Comparison of ENCODE assay signal across 12 cellular contexts in the genomic region with DNA sequence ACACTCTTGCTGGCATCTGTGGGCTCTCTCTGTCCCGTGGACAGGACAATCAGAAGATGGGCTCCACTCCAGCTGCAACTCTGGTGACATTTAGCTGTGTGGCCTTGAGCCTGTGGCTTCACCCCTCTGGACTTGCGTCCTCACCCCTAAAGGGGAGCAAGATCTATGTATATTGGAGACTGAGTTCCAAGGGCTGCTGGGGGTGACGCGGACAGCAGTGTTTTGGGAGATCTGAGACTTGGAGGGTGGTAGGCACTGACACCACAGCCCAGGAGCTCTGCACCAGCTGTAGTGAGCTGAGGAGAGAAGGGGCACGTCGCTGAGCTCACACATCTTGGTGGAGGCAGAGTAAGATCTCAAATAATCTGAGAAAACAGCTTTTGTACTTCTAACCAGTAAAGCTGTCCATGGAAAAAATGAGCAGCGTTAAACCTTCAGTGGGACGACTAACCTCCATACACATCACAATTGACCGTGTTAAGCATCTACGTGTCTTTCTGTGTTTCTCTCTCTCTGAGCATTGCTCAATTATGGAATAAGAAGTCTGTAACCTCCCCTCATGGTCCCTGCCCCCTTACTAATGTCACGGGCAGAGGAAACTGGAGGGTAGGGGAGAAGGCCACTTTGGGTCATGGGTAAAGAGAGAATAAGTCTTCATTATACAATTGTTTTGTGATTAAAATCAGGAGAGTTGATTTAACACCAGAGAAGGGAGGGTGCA.
DNase-seq lines count a peak whose midpoint lies in the region; ATAC-seq and TF ChIP-seq lines count a peak whose summit lies in the region.
"Had no signal": no experiment of that assay in that cellular context is flagged by ENCODE, and none has a peak within 500 bp of the region (broad histone marks: within the 10 kb centered on the region; RNA-seq: fewer than 3 reads in every experiment).

No MANE protein-coding gene starts in this region.

- CTCF ChIA-PET in RWPE1 (lab: Yijun Ruan, JAX) (interaction anchor here (0.6 kb wide), 1 partner anchor 193 kb away, joined by 3 read pairs; no protein-coding TSS in a partner anchor), HEK293T (lab: Yijun Ruan, JAX) (interaction anchor here (0.7 kb wide), 1 partner anchor 295 kb away, joined by 3 read pairs; no protein-coding TSS in a partner anchor)

- intact Hi-C loops in cardiac septum (cut with DNase I) = no loop called here
- intact Hi-C loops in left ventricle myocardium inferior (cut with micrococcal nuclease) = no loop called here

- POLR2A ChIA-PET in RWPE1 (lab: Yijun Ruan, JAX; ENCODE audit: low non-redundant PET) = no interaction called here
- POLR2A ChIA-PET in HEK293T (lab: Yijun Ruan, JAX) = interaction anchor here (0.7 to 1.3 kb wide), 2 partner anchors 24 to 38 kb away, joined by 3 read pairs; no protein-coding TSS in a partner anchor

- no peak overlapping the region for H3K4me3 ChIP-seq in left ventricle myocardium inferior

- peak overlapping the region; percentile 53 for H3K4me3 Mint-ChIP-seq in glutamatergic neuron (ENCODE audit: unreplicated experiment)

- DNase-seq in cardiac septum (ENCODE audit: low spot score) (peak; percentile 26), left ventricle myocardium inferior (no peak), RWPE1 (ENCODE audit: low spot score) (no peak), glutamatergic neuron (no peak), NCI-H1417 treated with DMSO at 0.1 percent for 48 hours (lab: John Stamatoyannopoulos, UW) (no peak), KG1 (lab: John Stamatoyannopoulos, UW) (no peak), HEK293T (ENCODE audit: extremely low spot score) (no peak)
- DNase-seq in stimulated activated naive CD8-positive, alpha-beta T cell treated with anti-CD3 and anti-CD28 coated beads, Interleukin-15, Interleukin-2, amounts not matched to agents 100 U/mL and 50 U/mL, for 24 hours = peak; percentile 50
- DNase-seq: islet precursor cell, midbrain, posterior cingulate gyrus, WERI-Rb-1 had no signal

- H3K4me1 Mint-ChIP-seq in glutamatergic neuron (ENCODE audit: low read depth, unreplicated experiment) = peaks cover 6% of the 10 kb centered on the region

- H3K27ac Mint-ChIP-seq in glutamatergic neuron (ENCODE audit: unreplicated experiment) = no peak overlapping the region

- TF ChIP-seq CTCF in left ventricle myocardium inferior (IDR thresholded peaks at IDR 0.05; ENCODE audit: borderline replicate concordance) (no peak), RWPE1 (conservative IDR thresholded peaks at IDR 0.05; ENCODE audit: low read depth) (no peak), glutamatergic neuron (IDR thresholded peaks at IDR 0.05; ENCODE audit: partially characterized antibody, unreplicated experiment) (no peak)

- ATAC-seq in stimulated activated naive CD8-positive, alpha-beta T cell treated with anti-CD3 and anti-CD28 coated beads, Interleukin-15, Interleukin-2, amounts not matched to agents 100 U/mL and 50 U/mL, for 24 hours = peak; percentile 51

- no peaks in the 10 kb centered on the region for H3K9me3 Mint-ChIP-seq in glutamatergic neuron (ENCODE audit: unreplicated experiment)

- no peaks in the 10 kb centered on the region for H3K36me3 ChIP-seq in left ventricle myocardium inferior
- H3K36me3 ChIP-seq: WERI-Rb-1 had no signal

- H3K36me3 Mint-ChIP-seq in glutamatergic neuron (ENCODE audit: unreplicated experiment) = no peaks in the 10 kb centered on the region

- no peak overlapping the region for H3K27ac ChIP-seq in left ventricle myocardium inferior (replicated peaks)
- peak overlapping the region; percentile 76 for H3K27ac ChIP-seq in RWPE1
- H3K27ac ChIP-seq: WERI-Rb-1 had no signal

- no peaks in the 10 kb centered on the region for H3K9me3 ChIP-seq in left ventricle myocardium inferior (replicated peaks)

- peaks cover 6% of the 10 kb centered on the region for H3K27me3 Mint-ChIP-seq in glutamatergic neuron (ENCODE audit: unreplicated experiment)

- H3K27me3 ChIP-seq in left ventricle myocardium inferior (ENCODE audit: low read depth) = no peaks in the 10 kb centered on the region

- peaks cover 70% of the 10 kb centered on the region for H3K4me1 ChIP-seq in left ventricle myocardium inferior

TF ChIP-seq in HEK293T, 16 proteins besides CTCF, POLR2A, EP300 and RAD21:
- no peak for TF ChIP-seq FOXA1 (IDR thresholded peaks at IDR 0.05)
- no peak for TF ChIP-seq BHLHE40 (IDR thresholded peaks at IDR 0.05; ENCODE audit: borderline replicate concordance)
- TF ChIP-seq LEF1 (IDR thresholded peaks at IDR 0.05; ENCODE audit: borderline replicate concordance) = no peak
- no peak for TF ChIP-seq SP1 (IDR thresholded peaks at IDR 0.05)
- no peak for TF ChIP-seq ELF4 (IDR thresholded peaks at IDR 0.05)
- no peak for TF ChIP-seq PKNOX1 (IDR thresholded peaks at IDR 0.05)
- no peak for TF ChIP-seq SUZ12 (IDR thresholded peaks at IDR 0.05)
- TF ChIP-seq NFRKB (IDR thresholded peaks at IDR 0.05) = no peak
- TF ChIP-seq ZNF384 (IDR thresholded peaks at IDR 0.05) = no peak
- no peak for TF ChIP-seq HDGF (IDR thresholded peaks at IDR 0.05; ENCODE audit: borderline replicate concordance)
- TF ChIP-seq CTBP1 (IDR thresholded peaks at IDR 0.05; ENCODE audit: borderline replicate concordance) = no peak
- TF ChIP-seq FOXK2 (IDR thresholded peaks at IDR 0.05) = no peak
- TF ChIP-seq ARNT (IDR thresholded peaks at IDR 0.05) = no peak
- TF ChIP-seq FOXM1 (IDR thresholded peaks at IDR 0.05; ENCODE audit: borderline replicate concordance) = no peak
- no peak for TF ChIP-seq L3MBTL2 (conservative IDR thresholded peaks at IDR 0.05)
- TF ChIP-seq TARDBP (IDR thresholded peaks at IDR 0.05) = no peak
TF ChIP-seq in HEK293T: peak in this region for 0.

Comparison
In these comparisons a context has a peak if more than half of its experiments do, and no peak if none do; other contexts are left out.
1. DNase-seq: peak in cardiac septum (single experiment) and stimulated activated naive CD8-positive, alpha-beta T cell treated with anti-CD3 and anti-CD28 coated beads, Interleukin-15, Interleukin-2, amounts not matched to agents 100 U/mL and 50 U/mL, for 24 hours (single experiment); none in left ventricle myocardium inferior (single experiment), RWPE1 (single experiment), glutamatergic neuron (single experiment), NCI-H1417 treated with DMSO at 0.1 percent for 48 hours (single experiment), KG1 (single experiment) and HEK293T (single experiment).